Comparison of ENCODE assay signal across 8 cellular contexts in genomic region chr1:92299477-92300125, GRCh38. TPM values are rescaled to one million over a fixed set of nuclear protein-coding genes. Genes with fewer than 3 reads are reported as not detected.
DNase-seq lines count a peak whose midpoint lies in the region; ATAC-seq and TF ChIP-seq lines count a peak whose summit lies in the region.

No MANE protein-coding gene starts in this region.

- TF ChIP-seq POLR2A in gastrocnemius medialis (IDR thresholded peaks at IDR 0.05): no peak

- ATAC-seq in activated CD8-positive, alpha-beta memory T cell treated with anti-CD3 and anti-CD28 coated beads, Interleukin-2, amount 10 ng/mL, durations not matched to agents 7 days and 5 days: no peak
- ATAC-seq in T-helper 17 cell (no peak), gastrocnemius medialis (no peak)

- H3K4me3 Mint-ChIP-seq in activated CD8-positive, alpha-beta memory T cell treated with anti-CD3 and anti-CD28 coated beads, Interleukin-2, amount 10 ng/mL, durations not matched to agents 7 days and 5 days: peak overlapping the region; percentile 90
- H3K4me3 Mint-ChIP-seq in T-helper 17 cell: peak overlapping the region; percentile 95

- peaks cover 13 to 16% of the 10 kb centered on the region in 2 donors for H3K4me1 ChIP-seq in gastrocnemius medialis

- no peak for DNase-seq in activated CD8-positive, alpha-beta memory T cell treated with anti-CD3 and anti-CD28 coated beads, Interleukin-2, amount 10 ng/mL, durations not matched to agents 7 days and 5 days
- DNase-seq in activated CD8-positive, alpha-beta memory T cell treated with anti-CD3 and anti-CD28 coated beads for 24 hours: no peak
- no peak for DNase-seq in T-helper 17 cell
- DNase-seq in fibroblast of the aortic adventitia (ENCODE audit: low read depth): peak; percentile 18
- no peak for DNase-seq in gastrocnemius medialis
- no peak for DNase-seq in EL
- no peak for DNase-seq in activated CD4-positive, CD25-positive, alpha-beta regulatory T cell treated with anti-CD3 and anti-CD28 coated beads, Interleukin-2, amount 50 U/mL, for 72 hours
- DNase-seq in effector CD8-positive, alpha-beta T cell (lab: John Stamatoyannopoulos, UW): no peak

- TF ChIP-seq CTCF in fibroblast of the aortic adventitia (IDR thresholded peaks at IDR 0.05; ENCODE audit: insufficient read depth, low read length): no peak
- no peak for TF ChIP-seq CTCF in gastrocnemius medialis (IDR thresholded peaks at IDR 0.05 in 4 of 5, conservative IDR thresholded peaks at IDR 0.05 in 1 of 5)

- H3K27ac Mint-ChIP-seq in activated CD8-positive, alpha-beta memory T cell treated with anti-CD3 and anti-CD28 coated beads, Interleukin-2, amount 10 ng/mL, durations not matched to agents 7 days and 5 days: peak overlapping the region; percentile 95
- H3K27ac Mint-ChIP-seq in T-helper 17 cell: peak overlapping the region; percentile 96

- no peaks in the 10 kb centered on the region for H3K9me3 Mint-ChIP-seq in activated CD8-positive, alpha-beta memory T cell treated with anti-CD3 and anti-CD28 coated beads, Interleukin-2, amount 10 ng/mL, durations not matched to agents 7 days and 5 days (ENCODE audit: low read depth)

- peak overlapping the region; percentile 89 to 96 (median 94) for H3K27ac ChIP-seq in gastrocnemius medialis

- in situ Hi-C loops in gastrocnemius medialis (cut with MboI; ENCODE audit: low sequenced_read_pairs in 4 of 4): loop anchor here in 3 of 4 donors (25.0 kb wide), 3 partner anchors 313 to 787 kb away; partner anchors contain the start of gene CDC7 (in 1 of the 3)

- H3K27me3 ChIP-seq in gastrocnemius medialis: no peaks in the 10 kb centered on the region

- H3K4me1 Mint-ChIP-seq in activated CD8-positive, alpha-beta memory T cell treated with anti-CD3 and anti-CD28 coated beads, Interleukin-2, amount 10 ng/mL, durations not matched to agents 7 days and 5 days: peaks cover 50% of the 10 kb centered on the region
- peaks cover 25% of the 10 kb centered on the region for H3K4me1 Mint-ChIP-seq in T-helper 17 cell

- H3K36me3 Mint-ChIP-seq in activated CD8-positive, alpha-beta memory T cell treated with anti-CD3 and anti-CD28 coated beads, Interleukin-2, amount 10 ng/mL, durations not matched to agents 7 days and 5 days: peaks cover 38% of the 10 kb centered on the region
- H3K36me3 Mint-ChIP-seq in T-helper 17 cell (ENCODE audit: low read depth): peaks cover 13% of the 10 kb centered on the region

- H3K9me3 ChIP-seq in T-helper 17 cell (ENCODE audit: control insufficient read depth, low read length, poor library complexity, severe bottlenecking) (no peaks in the 10 kb centered on the region), gastrocnemius medialis (no peaks in the 10 kb centered on the region)

- no peaks in the 10 kb centered on the region for H3K27me3 Mint-ChIP-seq in activated CD8-positive, alpha-beta memory T cell treated with anti-CD3 and anti-CD28 coated beads, Interleukin-2, amount 10 ng/mL, durations not matched to agents 7 days and 5 days
- no peaks in the 10 kb centered on the region for H3K27me3 Mint-ChIP-seq in T-helper 17 cell

- peak overlapping the region; percentile 74 for H3K4me3 ChIP-seq in fibroblast of the aortic adventitia (ENCODE audit: low read depth, low read length)
- H3K4me3 ChIP-seq in gastrocnemius medialis: peak overlapping the region; percentile 80 to 95 (median 90)

- peaks cover 0 to 14% of the 10 kb centered on the region in 2 donors for H3K36me3 ChIP-seq in gastrocnemius medialis

- intact Hi-C loops in gastrocnemius medialis (cut with DNase I; ENCODE audit: low total_unique reads): loop anchor here (10.0 kb wide), 2 partner anchors 785 to 895 kb away; partner anchors contain the start of gene HFM1

- CTCF ChIA-PET in activated CD8-positive, alpha-beta memory T cell treated with anti-CD3 and anti-CD28 coated beads, Interleukin-2, amount 10 ng/mL, durations not matched to agents 7 days and 5 days (lab: Charles Lee): interaction anchor here (0.6 to 4.0 kb wide), 4 partner anchors 9 to 302 kb away, joined by 3 to 16 read pairs (median 6); no protein-coding TSS in a partner anchor

RNA-seq across cellular contexts. Expression of gene RPAP2, which starts 0.7 kb away (rescaled TPM):
- total RNA-seq in activated CD8-positive, alpha-beta memory T cell treated with anti-CD3 and anti-CD28 coated beads, Interleukin-2, amount 10 ng/mL, durations not matched to agents 7 days and 5 days: 10 to 100 TPM; 37.1 to 41.4 TPM
- total RNA-seq in T-helper 17 cell (10 to 100 TPM; 25.4 to 29.1 TPM), fibroblast of the aortic adventitia (ENCODE audit: low replicate concordance) (4.4 and 16.1 TPM in 2 replicates), gastrocnemius medialis (10 to 100 TPM; 11.4 to 19.1 (median 14.7) TPM)

RNA-seq across cellular contexts. Expression of gene GLMN, which starts 0.8 kb away (rescaled TPM):
- 10 to 100 TPM; 25.7 to 26.0 TPM for total RNA-seq in activated CD8-positive, alpha-beta memory T cell treated with anti-CD3 and anti-CD28 coated beads, Interleukin-2, amount 10 ng/mL, durations not matched to agents 7 days and 5 days
- total RNA-seq in T-helper 17 cell (10 to 100 TPM; 11.0 to 13.2 TPM), fibroblast of the aortic adventitia (ENCODE audit: low replicate concordance) (3.8 and 18.0 TPM in 2 replicates), gastrocnemius medialis (1 to 10 TPM; 2.6 to 9.5 (median 5.2) TPM)
